Comparison of ENCODE assay signal across 7 cellular contexts in genomic region chr20:45472286-45472685, GRCh38. TPM values are rescaled to one million over a fixed set of nuclear protein-coding genes. Genes with fewer than 3 reads are reported as not detected.
"Had no signal": no experiment of that assay in that cellular context is flagged by ENCODE, and none has a peak within 500 bp of the region (broad histone marks: within the 10 kb centered on the region; RNA-seq: fewer than 3 reads in every experiment).

No MANE protein-coding gene starts in this region.

RNA-seq across cellular contexts. Expression of gene WFDC2, which starts 2.7 kb away (rescaled TPM):
- total RNA-seq: M059J, PC-3, SJSA1 had no signal

RNA-seq across cellular contexts. Expression of gene SPINT3, which starts 43.1 kb away (rescaled TPM):
- total RNA-seq: M059J, PC-3, Peyer's patch, Right ventricle myocardium superior, SJSA1, T-cell had no signal
- polyA plus RNA-seq: SK-N-SH had no signal
